ENCODE assay signal across 22 cellular contexts in the genomic region with DNA sequence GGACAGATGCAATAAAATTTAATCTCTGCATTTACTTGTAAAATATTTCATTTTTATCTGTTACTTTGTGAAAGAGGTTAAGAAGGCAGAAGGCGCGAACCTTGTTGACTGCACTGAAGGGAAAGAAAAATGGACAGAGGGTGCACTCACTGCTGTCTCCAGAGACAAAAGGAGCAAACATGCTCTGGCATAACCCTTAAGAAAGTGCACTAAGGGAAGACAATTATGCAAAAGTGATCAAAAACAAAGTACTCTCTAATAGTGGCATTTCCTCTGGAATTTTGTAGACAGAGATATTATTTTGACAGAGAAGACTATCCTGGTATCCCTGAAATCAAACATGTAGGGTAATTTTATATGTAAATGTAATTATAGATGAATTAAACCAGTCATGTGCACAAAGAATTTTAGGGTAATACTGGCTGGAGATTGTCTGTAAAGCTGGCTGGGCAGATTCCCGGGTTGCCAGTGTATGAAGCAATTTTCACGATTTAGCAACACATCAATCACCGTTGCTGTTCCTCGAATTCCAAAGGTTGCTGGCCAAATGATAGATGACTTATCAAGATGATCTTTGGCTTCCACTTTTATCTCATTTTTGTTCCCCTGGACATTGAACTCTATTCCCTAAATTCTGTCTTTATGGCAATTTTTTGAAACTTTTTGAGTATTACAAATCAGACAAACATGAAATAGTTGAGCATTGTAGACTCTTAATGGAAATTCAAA.
DNase-seq lines count a peak whose midpoint lies in the region; ATAC-seq, FAIRE-seq and TF ChIP-seq lines count a peak whose summit lies in the region.
"Had no signal": no experiment of that assay in that cellular context is flagged by ENCODE, and none has a peak within 500 bp of the region (broad histone marks: within the 10 kb centered on the region; RNA-seq: fewer than 3 reads in every experiment).

No MANE protein-coding gene starts in this region.

- H2AK5ac ChIP-seq in H1 (ENCODE audit: low read depth, low read length), result no peak overlapping the region

- CTCF ChIA-PET in MCF 10A (lab: Yijun Ruan, JAX), result interaction anchor here (0.6 kb wide), 2 partner anchors 99 to 801 kb away, joined by 3 read pairs; no protein-coding TSS in a partner anchor
- CTCF ChIA-PET in H1 (lab: Charles Lee; ENCODE audit: partially characterized antibody), result no interaction called here
- CTCF ChIA-PET in CD8-positive, alpha-beta memory T cell (lab: Charles Lee), result no interaction called here
- CTCF ChIA-PET in activated CD8-positive, alpha-beta T cell treated with anti-CD3 and anti-CD28 coated beads for 36 hours (lab: Charles Lee), result no interaction called here

- TF ChIP-seq CTCF in MCF 10A (IDR thresholded peaks at IDR 0.05; ENCODE audit: unreplicated experiment) (no peak), breast epithelium (IDR thresholded peaks at IDR 0.05) (no peak), H1 (IDR thresholded peaks at IDR 0.05; ENCODE audit: control extremely low read depth in 1 of 3, insufficient read depth in 1 of 3, low read depth in 1 of 3, low read length in 3 of 3) (no peak), mesothelial cell of epicardium (IDR thresholded peaks at IDR 0.05; ENCODE audit: unreplicated experiment) (no peak)
- no peak for TF ChIP-seq CTCF in activated CD8-positive, alpha-beta T cell treated with anti-CD3 and anti-CD28 coated beads for 36 hours (IDR thresholded peaks at IDR 0.05)

- H3K4ac ChIP-seq in H1 (replicated peaks; ENCODE audit: insufficient read length, low read depth, low read length), result no peak overlapping the region

- DNase-seq in MCF 10A (ENCODE audit: unreplicated experiment), result peak; percentile 9
- no peak for DNase-seq in breast epithelium (ENCODE audit: low spot score in 2 of 2)
- DNase-seq in H1 (ENCODE audit: low read depth in 1 of 2, low spot score in 2 of 2), result no peak
- DNase-seq in mesothelial cell of epicardium (ENCODE audit: low spot score in 2 of 2, unreplicated experiment in 2 of 2), result no peak
- DNase-seq in CD8-positive, alpha-beta memory T cell, result no peak
- DNase-seq in NCI-H446 treated with DMSO at 0.1 percent for 48 hours (lab: John Stamatoyannopoulos, UW), result no peak
- no peak for DNase-seq in activated CD8-positive, alpha-beta T cell treated with anti-CD3 and anti-CD28 coated beads for 36 hours
- no peak for DNase-seq in NCI-H82 (lab: John Stamatoyannopoulos, UW)
- DNase-seq: 8988T, GM23248, HCEC 1CT, KBM-7, MG63, NCI-H1105 treated with DMSO at 0.1 percent for 48 hours, NCI-H2029, NCI-H2227 treated with DMSO at 0.1 percent for 48 hours, NCI-H510A treated with DMSO at 0.1 percent for 48 hours, SHP77, T-cell had no signal

- H3K9ac ChIP-seq in H1 (replicated peaks in 1 of 4; ENCODE audit: extremely low read depth in 1 of 4, low read depth in 3 of 4, low read length in 3 of 4), result no peak overlapping the region
- H3K9ac ChIP-seq: GM23248 had no signal

- H3K36me3 Mint-ChIP-seq in MCF 10A (ENCODE audit: insufficient read depth, unreplicated experiment) (no peaks in the 10 kb centered on the region), mesothelial cell of epicardium (peaks cover 9% of the 10 kb centered on the region)
- H3K36me3 Mint-ChIP-seq in CD8-positive, alpha-beta memory T cell, result no peaks in the 10 kb centered on the region
- no peaks in the 10 kb centered on the region for H3K36me3 Mint-ChIP-seq in activated CD8-positive, alpha-beta T cell treated with anti-CD3 and anti-CD28 coated beads for 36 hours (ENCODE audit: low read depth)
- H3K36me3 Mint-ChIP-seq: T-cell had no signal

- FAIRE-seq in H1 (lab: Jason Lieb, UNC), result no peak
- FAIRE-seq: GM18507 had no signal

- no peak overlapping the region for H3K56ac ChIP-seq in H1 (replicated peaks; ENCODE audit: insufficient read length, low read depth, low read length)

- H3K23me2 ChIP-seq in H1 (ENCODE audit: low read depth, low read length), result no peaks in the 10 kb centered on the region

- H3K9me3 ChIP-seq in breast epithelium (no peaks in the 10 kb centered on the region), H1 (ENCODE audit: insufficient read depth in 2 of 2, low read depth in 1 of 2, low read length in 1 of 2) (peaks cover 8 to 22% of the 10 kb centered on the region in 2 experiments; a peak in 3 of 4 replicates)
- H3K9me3 ChIP-seq in CD8-positive, alpha-beta memory T cell (ENCODE audit: low read length), result no peaks in the 10 kb centered on the region
- H3K9me3 ChIP-seq: MG63 had no signal

- no peak overlapping the region for H2BK15ac ChIP-seq in H1 (ENCODE audit: low read length)

- no peak overlapping the region for H3K14ac ChIP-seq in H1 (ENCODE audit: insufficient read length)

- no peak overlapping the region for H2BK120ac ChIP-seq in H1 (replicated peaks; ENCODE audit: low read depth, low read length)

- no peak for TF ChIP-seq RAD21 in H1 (IDR thresholded peaks at IDR 0.05 in 1 of 2, conservative IDR thresholded peaks at IDR 0.05 in 1 of 2; ENCODE audit: low read depth in 2 of 2, low read length in 2 of 2)

- H3K27me3 Mint-ChIP-seq in MCF 10A (ENCODE audit: insufficient read depth, unreplicated experiment) (no peaks in the 10 kb centered on the region), mesothelial cell of epicardium (ENCODE audit: low read depth) (no peaks in the 10 kb centered on the region)
- no peaks in the 10 kb centered on the region for H3K27me3 Mint-ChIP-seq in CD8-positive, alpha-beta memory T cell
- H3K27me3 Mint-ChIP-seq in activated CD8-positive, alpha-beta T cell treated with anti-CD3 and anti-CD28 coated beads for 36 hours, result no peaks in the 10 kb centered on the region
- H3K27me3 Mint-ChIP-seq: T-cell had no signal

- H3K4me3 ChIP-seq in breast epithelium, result no peak overlapping the region
- no peak overlapping the region for H3K4me3 ChIP-seq in H1 (ENCODE audit: extremely low read depth in 1 of 4, insufficient read depth in 2 of 4, low read depth in 3 of 4, low read length in 4 of 4)
- no peak overlapping the region for H3K4me3 ChIP-seq in CD8-positive, alpha-beta memory T cell (ENCODE audit: low read length)
- H3K4me3 ChIP-seq: GM23248, MG63 had no signal

- no peak overlapping the region for H3K23ac ChIP-seq in H1 (ENCODE audit: insufficient read length)

- TF ChIP-seq EP300 in H1 (IDR thresholded peaks at IDR 0.05; ENCODE audit: borderline replicate concordance in 1 of 2, low read depth in 2 of 2, low read length in 2 of 2), result no peak

- no peaks in the 10 kb centered on the region for H3K4me1 ChIP-seq in breast epithelium
- no peaks in the 10 kb centered on the region; a peak in 1 of 7 replicates for H3K4me1 ChIP-seq in H1 (replicated peaks in 1 of 4; ENCODE audit: control insufficient read depth in 3 of 4, insufficient read depth in 4 of 4, low read length in 3 of 4)
- no peaks in the 10 kb centered on the region for H3K4me1 ChIP-seq in CD8-positive, alpha-beta memory T cell (ENCODE audit: insufficient read depth, low read length)

- H3K27me3 ChIP-seq in breast epithelium (no peaks in the 10 kb centered on the region), H1 (replicated peaks in 1 of 4; ENCODE audit: control insufficient read depth in 3 of 4, extremely low read depth in 1 of 4, insufficient read depth in 3 of 4, low read length in 3 of 4) (no peaks in the 10 kb centered on the region)
- H3K27me3 ChIP-seq in CD8-positive, alpha-beta memory T cell (ENCODE audit: insufficient read depth, low read length, poor library complexity, severe bottlenecking), result no peaks in the 10 kb centered on the region
- H3K27me3 ChIP-seq: MG63 had no signal

- H3K27ac ChIP-seq in breast epithelium (no peak overlapping the region), H1 (ENCODE audit: low read depth, low read length) (no peak overlapping the region)
- no peak overlapping the region for H3K27ac ChIP-seq in CD8-positive, alpha-beta memory T cell (ENCODE audit: low read depth, low read length)
- H3K27ac ChIP-seq: GM23248, RWPE1 had no signal

- H3K4me1 Mint-ChIP-seq in MCF 10A (ENCODE audit: insufficient read depth, unreplicated experiment) (no peaks in the 10 kb centered on the region), mesothelial cell of epicardium (peaks cover 21% of the 10 kb centered on the region)
- H3K4me1 Mint-ChIP-seq in CD8-positive, alpha-beta memory T cell, result no peaks in the 10 kb centered on the region
- H3K4me1 Mint-ChIP-seq in activated CD8-positive, alpha-beta T cell treated with anti-CD3 and anti-CD28 coated beads for 36 hours (ENCODE audit: low read depth), result no peaks in the 10 kb centered on the region
- H3K4me1 Mint-ChIP-seq: T-cell had no signal

- no TSS peak for BruUV-seq in MCF 10A (replicated peaks; lab: Mats Ljungman, UMichigan)

- H3K79me2 ChIP-seq in H1 (ENCODE audit: control insufficient read depth in 1 of 2, insufficient read depth in 2 of 2, low read length in 2 of 2), result no peaks in the 10 kb centered on the region

- no peak overlapping the region for H4K8ac ChIP-seq in H1 (ENCODE audit: extremely low read depth, insufficient read depth, low read length)

- H4K91ac ChIP-seq in H1 (replicated peaks; ENCODE audit: insufficient read length, low read length), result no peak overlapping the region

- H3K18ac ChIP-seq in H1 (ENCODE audit: extremely low read depth, low read length), result 0 out of 2 replicates have a peak overlapping the region, but pooled peaks have one; percentile 39

- intact Hi-C loops in MCF 10A (cut with micrococcal nuclease) (no loop called here), breast epithelium (cut with DNase I; ENCODE audit: low total_unique reads) (no loop called here)
- intact Hi-C loops in activated CD8-positive, alpha-beta T cell treated with anti-CD3 and anti-CD28 coated beads for 36 hours (cut with micrococcal nuclease), result no loop called here

- POLR2A ChIA-PET in MCF 10A (lab: Yijun Ruan, JAX), result no interaction called here
- POLR2A ChIA-PET in H1 (lab: Charles Lee; ENCODE audit: partially characterized antibody), result no interaction called here
- POLR2A ChIA-PET in CD8-positive, alpha-beta memory T cell (lab: Charles Lee), result no interaction called here
- POLR2A ChIA-PET in activated CD8-positive, alpha-beta T cell treated with anti-CD3 and anti-CD28 coated beads for 36 hours (lab: Charles Lee), result no interaction called here

- H3K79me1 ChIP-seq in H1 (ENCODE audit: low read depth, low read length), result no peaks in the 10 kb centered on the region

- H3K9me3 Mint-ChIP-seq in MCF 10A (ENCODE audit: unreplicated experiment) (no peaks in the 10 kb centered on the region), mesothelial cell of epicardium (peaks cover 10% of the 10 kb centered on the region)
- peaks cover 5 to 14% (median 8%) of the 10 kb centered on the region in 5 donors for H3K9me3 Mint-ChIP-seq in CD8-positive, alpha-beta memory T cell
- peaks cover 2% of the 10 kb centered on the region for H3K9me3 Mint-ChIP-seq in activated CD8-positive, alpha-beta T cell treated with anti-CD3 and anti-CD28 coated beads for 36 hours

- H3K4me2 ChIP-seq in H1 (ENCODE audit: insufficient read depth in 1 of 2, low read depth in 2 of 2, low read length in 2 of 2), result no peak overlapping the region

- H2BK20ac ChIP-seq in H1 (ENCODE audit: low read length), result peak overlapping the region; percentile 87; the same call in 1 of the 2 replicates

- H2AFZ ChIP-seq in H1 (ENCODE audit: low read length), result no peak overlapping the region
- H2AFZ ChIP-seq: GM23248 had no signal

- ATAC-seq in activated CD8-positive, alpha-beta T cell treated with anti-CD3 and anti-CD28 coated beads for 36 hours, result no peak
- ATAC-seq: Panc1, T-cell had no signal

- H4K20me1 ChIP-seq in H1 (replicated peaks in 1 of 2; ENCODE audit: control insufficient read depth in 1 of 2, insufficient read depth in 2 of 2, low read length in 2 of 2), result no peaks in the 10 kb centered on the region

- peak overlapping the region; percentile 88 for H4K5ac ChIP-seq in H1 (ENCODE audit: insufficient read length, low read depth, low read length)

- H3K27ac Mint-ChIP-seq in MCF 10A (ENCODE audit: low read depth, unreplicated experiment) (no peak overlapping the region), mesothelial cell of epicardium (peak overlapping the region; percentile 61)
- no peak overlapping the region for H3K27ac Mint-ChIP-seq in CD8-positive, alpha-beta memory T cell
- no peak overlapping the region for H3K27ac Mint-ChIP-seq in activated CD8-positive, alpha-beta T cell treated with anti-CD3 and anti-CD28 coated beads for 36 hours
- H3K27ac Mint-ChIP-seq: T-cell had no signal

- H3K4me3 Mint-ChIP-seq in MCF 10A (ENCODE audit: unreplicated experiment) (no peak overlapping the region), mesothelial cell of epicardium (no peak overlapping the region)
- no peak overlapping the region for H3K4me3 Mint-ChIP-seq in CD8-positive, alpha-beta memory T cell
- H3K4me3 Mint-ChIP-seq in activated CD8-positive, alpha-beta T cell treated with anti-CD3 and anti-CD28 coated beads for 36 hours, result no peak overlapping the region
- H3K4me3 Mint-ChIP-seq: T-cell had no signal

- H3K36me3 ChIP-seq in breast epithelium (no peaks in the 10 kb centered on the region), H1 (ENCODE audit: control insufficient read depth in 2 of 4, insufficient read depth in 4 of 4, low read length in 3 of 4) (peaks cover 0 to 19% (median 6%) of the 10 kb centered on the region in 4 experiments; a peak in 2 of 8 replicates)
- H3K36me3 ChIP-seq in CD8-positive, alpha-beta memory T cell (ENCODE audit: insufficient read depth, low read length), result no peaks in the 10 kb centered on the region
- H3K36me3 ChIP-seq: MG63 had no signal

- no peak overlapping the region; the same call in 1 of the 2 replicates for H2BK5ac ChIP-seq in H1 (ENCODE audit: low read depth, low read length)

- 0 out of 2 replicates have a peak overlapping the region, but pooled peaks have one; percentile 64 for H2BK12ac ChIP-seq in H1 (ENCODE audit: low read depth, low read length)

- 88% methylated on average over 6 of the region's 6 CpGs; no CpG with 5 or more reads in 1 of the 2 experiments for WGBS in H1 (ENCODE audit: extremely low coverage in 1 of 2, insufficient coverage in 1 of 2, insufficient read length in 1 of 2, insufficient replicate concordance in 2 of 2, low coverage in 1 of 2, low lambda C conversion rate in 2 of 2, missing lambda C conversion rate in 1 of 2), 2 experiments

- TF ChIP-seq POLR2A in breast epithelium (IDR thresholded peaks at IDR 0.05), result no peak
- TF ChIP-seq POLR2A in H1 (IDR thresholded peaks at IDR 0.05; ENCODE audit: control extremely low read depth in 1 of 2, low read depth in 2 of 2, low read length in 2 of 2), result no peak
